Comparison of ENCODE assay signal across 8 cellular contexts in genomic region chr12:49109631-49110172, GRCh38. TPM values are rescaled to one million over a fixed set of nuclear protein-coding genes. Genes with fewer than 3 reads are reported as not detected.
DNase-seq lines count a peak whose midpoint lies in the region; ATAC-seq and TF ChIP-seq lines count a peak whose summit lies in the region.

No MANE protein-coding gene starts in this region.

- H3K27me3 ChIP-seq in cardiac muscle cell (no peaks in the 10 kb centered on the region), mononuclear cell (ENCODE audit: insufficient read depth, low read length) (no peaks in the 10 kb centered on the region)

- no peak for TF ChIP-seq CTCF in cardiac muscle cell (IDR thresholded peaks at IDR 0.05; ENCODE audit: low read depth, low read length)

- peaks cover 43% of the 10 kb centered on the region for H3K4me1 Mint-ChIP-seq in central memory CD8-positive, alpha-beta T cell

- H3K4me3 ChIP-seq in cardiac muscle cell (peak overlapping the region; percentile 73), mononuclear cell (ENCODE audit: low read length) (peak overlapping the region; percentile 82)

- H3K4me3 Mint-ChIP-seq in central memory CD8-positive, alpha-beta T cell = peak overlapping the region; percentile 99

- intact Hi-C loops in Right ventricle myocardium inferior (cut with DNase I) = no loop called here

- peak overlapping the region; percentile 99 for H3K27ac Mint-ChIP-seq in central memory CD8-positive, alpha-beta T cell (ENCODE audit: low read depth)

- H3K9me3 Mint-ChIP-seq in central memory CD8-positive, alpha-beta T cell = no peaks in the 10 kb centered on the region

- peaks cover 17% of the 10 kb centered on the region for H3K36me3 Mint-ChIP-seq in central memory CD8-positive, alpha-beta T cell (ENCODE audit: insufficient read depth)

- peak overlapping the region; percentile 87 for H3K27ac ChIP-seq in cardiac muscle cell

- no peak for TF ChIP-seq POLR2A in GM18505 (IDR thresholded peaks at IDR 0.05; ENCODE audit: borderline replicate concordance, extremely low read depth, insufficient read depth, insufficient read length)

- DNase-seq in cardiac muscle cell (ENCODE audit: low read depth in 1 of 2, low spot score in 1 of 2) (no peak), Right ventricle myocardium inferior (ENCODE audit: missing footprints) (no peak), A172 (ENCODE audit: low spot score) (no peak), NCI-H2196 (lab: John Stamatoyannopoulos, UW; ENCODE audit: unreplicated experiment) (no peak)
- DNase-seq in central memory CD8-positive, alpha-beta T cell (ENCODE audit: low spot score in 2 of 2) = no peak
- no peak for DNase-seq in activated CD8-positive, alpha-beta memory T cell treated with anti-CD3 and anti-CD28 coated beads, Interleukin-2, amount 50 U/mL, for 48 hours

- H3K4me1 ChIP-seq in cardiac muscle cell (ENCODE audit: low read depth) = peaks cover 10% of the 10 kb centered on the region
- H3K4me1 ChIP-seq in mononuclear cell (ENCODE audit: insufficient read depth, low read length) = peaks cover 51% of the 10 kb centered on the region

- H3K9me3 ChIP-seq in cardiac muscle cell (ENCODE audit: low read depth) = no peaks in the 10 kb centered on the region
- H3K9me3 ChIP-seq in mononuclear cell (ENCODE audit: low read depth, low read length) = no peaks in the 10 kb centered on the region

- ATAC-seq in Right ventricle myocardium inferior (no peak), GM18505 (IDR thresholded peaks at IDR 0.05; ENCODE audit: unreplicated experiment) (no peak)
- ATAC-seq in central memory CD8-positive, alpha-beta T cell (replicated peaks; ENCODE audit: extremely low read depth, poor library complexity, severe bottlenecking) = no peak

- H3K27me3 Mint-ChIP-seq in central memory CD8-positive, alpha-beta T cell = no peaks in the 10 kb centered on the region

- H3K36me3 ChIP-seq in cardiac muscle cell = no peaks in the 10 kb centered on the region

RNA-seq across cellular contexts. Expression of gene LMBR1L, which starts 0.9 kb away (rescaled TPM):
- total RNA-seq in cardiac muscle cell (29.8 and 51.3 TPM in 2 replicates), Right ventricle myocardium inferior (26.3 TPM), mononuclear cell (133 TPM)
- polyA plus RNA-seq in cardiac muscle cell = 52.9 and 56.1 TPM in 2 replicates
- 16.4 and 21.4 TPM in 2 replicates for total RNA-seq in A172 (2014; rRNA removed; shearing (Covaris generic))

RNA-seq across cellular contexts. Expression of gene DHH, which starts 15.1 kb away (rescaled TPM):
- total RNA-seq in cardiac muscle cell = 0.36 TPM in 1 of 2 replicates, not detected in the other
- not detected in 2 replicates for polyA plus RNA-seq in cardiac muscle cell
- 0.87 TPM for total RNA-seq in Right ventricle myocardium inferior
- 0.21 TPM for total RNA-seq in mononuclear cell
- not detected in 2 replicates for total RNA-seq in A172 (2014; rRNA removed; shearing (Covaris generic))

RNA-seq across cellular contexts. Expression of gene TUBA1B, which starts 21.5 kb away (rescaled TPM):
- total RNA-seq in cardiac muscle cell (1,511 and 2,134 TPM in 2 replicates), Right ventricle myocardium inferior (510 TPM), mononuclear cell (216 TPM)
- 1,582 and 2,216 TPM in 2 replicates for polyA plus RNA-seq in cardiac muscle cell
- 2,613 and 2,957 TPM in 2 replicates for total RNA-seq in A172 (2014; rRNA removed; shearing (Covaris generic))

RNA-seq across cellular contexts. Expression of gene RHEBL1, which starts 39.9 kb away (rescaled TPM):
- total RNA-seq in cardiac muscle cell = 0.42 and 1.1 TPM in 2 replicates
- polyA plus RNA-seq in cardiac muscle cell = 0.94 and 1.0 TPM in 2 replicates
- total RNA-seq in Right ventricle myocardium inferior = 0.41 TPM
- 2.5 TPM for total RNA-seq in mononuclear cell
- 1.2 and 8.0 TPM in 2 replicates for total RNA-seq in A172 (2014; rRNA removed; shearing (Covaris generic))

RNA-seq across cellular contexts. Expression of gene KMT2D, which starts 49.1 kb away (rescaled TPM):
- total RNA-seq in cardiac muscle cell (28.8 and 41.3 TPM in 2 replicates), Right ventricle myocardium inferior (33.5 TPM), mononuclear cell (47.8 TPM)
- polyA plus RNA-seq in cardiac muscle cell = 31.0 and 41.3 TPM in 2 replicates
- 17.2 and 41.4 TPM in 2 replicates for total RNA-seq in A172 (2014; rRNA removed; shearing (Covaris generic))
